21 cellular contexts compared by ENCODE assay signal in genomic region chr18:47560693-47561092, GRCh38.
"Had no signal": no experiment of that assay in that cellular context is flagged by ENCODE, and none has a peak within 500 bp of the region (broad histone marks: within the 10 kb centered on the region; RNA-seq: fewer than 3 reads in every experiment).

No MANE protein-coding gene starts in this region.

- H3K9me3 ChIP-seq: suprapubic skin had no signal

- H3K4me3 ChIP-seq: left ventricle myocardium inferior, suprapubic skin had no signal

- H3K36me3 ChIP-seq: brain microvascular endothelial cell, left ventricle myocardium inferior, suprapubic skin had no signal

- H3K4me1 Mint-ChIP-seq: central memory CD8-positive, alpha-beta T cell had no signal

- H3K27me3 ChIP-seq: brain microvascular endothelial cell had no signal

- H3K4me1 ChIP-seq: left ventricle myocardium inferior, suprapubic skin had no signal

- DNase-seq: activated CD4-positive, alpha-beta T cell treated with anti-CD3 and anti-CD28 coated beads for 1 hour; activated CD4-positive, alpha-beta T cell treated with anti-CD3 and anti-CD28 coated beads, Interleukin-2, amount 50 U/mL, for 4 hours; activated naive CD4-positive, alpha-beta T cell; activated naive CD8-positive, alpha-beta T cell treated with anti-CD3 and anti-CD28 coated beads, Interleukin-2, amount 10 ng/mL, durations not matched to agents 7 days and 5 days; activated T-cell treated with anti-CD3 and anti-CD28 coated beads for 4 hours; brain microvascular endothelial cell; effector memory CD4-positive, alpha-beta T cell; kidney; left ventricle myocardium inferior; naive thymus-derived CD8-positive, alpha-beta T cell; right cardiac atrium; T-cell; T1000; trophoblast cell had no signal

- H3K4me3 Mint-ChIP-seq: activated naive CD8-positive, alpha-beta T cell treated with anti-CD3 and anti-CD28 coated beads, Interleukin-2, amount 10 ng/mL, durations not matched to agents 7 days and 5 days; central memory CD8-positive, alpha-beta T cell; dendritic cell treated with granulocyte-macrophage colony-stimulating factor and Interleukin-4, amounts not matched to agents 40 ng/mL and 50 ng/mL, for 4 days; memory B cell; naive thymus-derived CD8-positive, alpha-beta T cell; stimulated activated naive CD8-positive, alpha-beta T cell treated with anti-CD3 and anti-CD28 coated beads, Interleukin-15, Interleukin-2, amounts not matched to agents 100 ng/mL and 50 ng/mL, for 24 hours; T-cell had no signal

- H3K36me3 Mint-ChIP-seq: activated naive CD8-positive, alpha-beta T cell treated with anti-CD3 and anti-CD28 coated beads, Interleukin-2, amount 10 ng/mL, durations not matched to agents 7 days and 5 days; memory B cell; naive thymus-derived CD8-positive, alpha-beta T cell; T-cell had no signal

- ATAC-seq: naive thymus-derived CD8-positive, alpha-beta T cell; right cardiac atrium; T-cell had no signal

- H3K9me3 Mint-ChIP-seq: activated naive CD8-positive, alpha-beta T cell treated with anti-CD3 and anti-CD28 coated beads, Interleukin-2, amount 10 ng/mL, durations not matched to agents 7 days and 5 days; dendritic cell treated with granulocyte-macrophage colony-stimulating factor and Interleukin-4, amounts not matched to agents 40 ng/mL and 50 ng/mL, for 4 days; stimulated activated naive CD8-positive, alpha-beta T cell treated with anti-CD3 and anti-CD28 coated beads, Interleukin-15, Interleukin-2, amounts not matched to agents 100 ng/mL and 50 ng/mL, for 24 hours had no signal

- H3K27ac ChIP-seq: brain microvascular endothelial cell, epithelial cell of prostate, left ventricle myocardium inferior, suprapubic skin had no signal

- H3K27ac Mint-ChIP-seq: activated naive CD8-positive, alpha-beta T cell treated with anti-CD3 and anti-CD28 coated beads, Interleukin-2, amount 10 ng/mL, durations not matched to agents 7 days and 5 days; dendritic cell treated with granulocyte-macrophage colony-stimulating factor and Interleukin-4, amounts not matched to agents 40 ng/mL and 50 ng/mL, for 4 days; memory B cell; naive thymus-derived CD8-positive, alpha-beta T cell; progenitor cell of endocrine pancreas; stimulated activated naive CD8-positive, alpha-beta T cell treated with anti-CD3 and anti-CD28 coated beads, Interleukin-15, Interleukin-2, amounts not matched to agents 100 ng/mL and 50 ng/mL, for 24 hours; T-cell had no signal
